Comparison of ENCODE assay signal across 8 cellular contexts in genomic region chr1:6359568-6360496, GRCh38. TPM values are rescaled to one million over a fixed set of nuclear protein-coding genes. Genes with fewer than 3 reads are reported as not detected.
A peak's percentile ranks its signal among the peaks of the same experiment; 100 is the strongest.
DNase-seq lines count a peak whose midpoint lies in the region; ATAC-seq and TF ChIP-seq lines count a peak whose summit lies in the region.

No MANE protein-coding gene starts in this region.

- H3K27me3 Mint-ChIP-seq in activated CD4-positive, alpha-beta T cell treated with anti-CD3 and anti-CD28 coated beads, Interleukin-2, amount 10 ng/mL, durations not matched to agents 7 days and 5 days, result no peaks in the 10 kb centered on the region
- H3K27me3 Mint-ChIP-seq in nephron (ENCODE audit: low read depth) (peaks cover 10% of the 10 kb centered on the region), type B pancreatic cell (no peaks in the 10 kb centered on the region)

- peak overlapping the region; percentile 68 for H3K27ac ChIP-seq in epithelial cell of prostate

- TF ChIP-seq CTCF in nephron (IDR thresholded peaks at IDR 0.05; ENCODE audit: unreplicated experiment in 3 of 3) (no peak), type B pancreatic cell (conservative IDR thresholded peaks at IDR 0.05) (no peak)

- peaks cover 12% of the 10 kb centered on the region for H3K36me3 Mint-ChIP-seq in activated CD4-positive, alpha-beta T cell treated with anti-CD3 and anti-CD28 coated beads, Interleukin-2, amount 10 ng/mL, durations not matched to agents 7 days and 5 days (ENCODE audit: low read depth)
- H3K36me3 Mint-ChIP-seq in nephron (ENCODE audit: low read depth) (peaks cover 5% of the 10 kb centered on the region), type B pancreatic cell (peaks cover 5% of the 10 kb centered on the region)

- peak; percentile 87 for ATAC-seq in GM21381 (IDR thresholded peaks at IDR 0.05; ENCODE audit: unreplicated experiment)

- peak overlapping the region; percentile 65 for H3K4me3 Mint-ChIP-seq in activated CD4-positive, alpha-beta T cell treated with anti-CD3 and anti-CD28 coated beads, Interleukin-2, amount 10 ng/mL, durations not matched to agents 7 days and 5 days
- H3K4me3 Mint-ChIP-seq in nephron (peak overlapping the region in 1 of 3 experiments; percentile 17), type B pancreatic cell (peak overlapping the region; percentile 49)

- no peaks in the 10 kb centered on the region for H3K9me3 Mint-ChIP-seq in activated CD4-positive, alpha-beta T cell treated with anti-CD3 and anti-CD28 coated beads, Interleukin-2, amount 10 ng/mL, durations not matched to agents 7 days and 5 days
- peaks cover 7% of the 10 kb centered on the region for H3K9me3 Mint-ChIP-seq in nephron
- no peaks in the 10 kb centered on the region for H3K9me3 Mint-ChIP-seq in type B pancreatic cell

- peaks cover 69% of the 10 kb centered on the region for H3K4me1 Mint-ChIP-seq in activated CD4-positive, alpha-beta T cell treated with anti-CD3 and anti-CD28 coated beads, Interleukin-2, amount 10 ng/mL, durations not matched to agents 7 days and 5 days
- H3K4me1 Mint-ChIP-seq in nephron, result peaks cover 28% of the 10 kb centered on the region
- H3K4me1 Mint-ChIP-seq in type B pancreatic cell (ENCODE audit: unreplicated experiment), result peaks cover 25% of the 10 kb centered on the region

- peak overlapping the region; percentile 96 for H3K27ac Mint-ChIP-seq in activated CD4-positive, alpha-beta T cell treated with anti-CD3 and anti-CD28 coated beads, Interleukin-2, amount 10 ng/mL, durations not matched to agents 7 days and 5 days
- H3K27ac Mint-ChIP-seq in nephron (peak overlapping the region; percentile 88 to 93 (median 89)), type B pancreatic cell (peak overlapping the region; percentile 80)

- CTCF ChIA-PET in activated CD4-positive, alpha-beta T cell treated with anti-CD3 and anti-CD28 coated beads, Interleukin-2, amount 10 ng/mL, durations not matched to agents 7 days and 5 days (lab: Charles Lee), result interaction anchor here (0.6 to 2.2 kb wide), 8 partner anchors 9 to 155 kb away, joined by 3 to 11 read pairs (median 4); no protein-coding TSS in a partner anchor

- DNase-seq in DMS 273 (lab: John Stamatoyannopoulos, UW; ENCODE audit: unreplicated experiment), result peak; percentile 83
- DNase-seq in HuH-7 (ENCODE audit: low spot score), result peak; percentile 81
- DNase-seq in activated CD4-positive, alpha-beta T cell treated with anti-CD3 and anti-CD28 coated beads, Interleukin-2, amount 10 ng/mL, durations not matched to agents 7 days and 5 days, result peak; percentile 83
- no peak for DNase-seq in epithelial cell of prostate (ENCODE audit: low read depth, low spot score)
- DNase-seq in type B pancreatic cell (ENCODE audit: extremely low spot score, unreplicated experiment), result no peak
- DNase-seq in amygdala (lab: John Stamatoyannopoulos, UW), result no peak

- POLR2A ChIA-PET in activated CD4-positive, alpha-beta T cell treated with anti-CD3 and anti-CD28 coated beads, Interleukin-2, amount 10 ng/mL, durations not matched to agents 7 days and 5 days (lab: Charles Lee), result interaction anchor here (1.4 kb wide), 1 partner anchor 34 kb away, joined by 3 read pairs; the partner anchor contains the start of gene ACOT7

RNA-seq across cellular contexts. Expression of gene ACOT7, which starts 33.7 kb away (rescaled TPM):
- 100 to 1,000 TPM; 101 TPM for total RNA-seq in activated CD4-positive, alpha-beta T cell treated with anti-CD3 and anti-CD28 coated beads, Interleukin-2, amount 10 ng/mL, durations not matched to agents 7 days and 5 days
- total RNA-seq in type B pancreatic cell (ENCODE audit: low replicate concordance), result 31.8 and 40.0 TPM in 2 replicates

RNA-seq across cellular contexts. Expression of gene HES2, which starts 59.9 kb away (rescaled TPM):
- under 1 TPM; 0.21 to 0.30 TPM for total RNA-seq in activated CD4-positive, alpha-beta T cell treated with anti-CD3 and anti-CD28 coated beads, Interleukin-2, amount 10 ng/mL, durations not matched to agents 7 days and 5 days
- 5.9 and 22.1 TPM in 2 replicates for total RNA-seq in type B pancreatic cell (ENCODE audit: low replicate concordance)

Comparison
In these comparisons a context has a peak if more than half of its experiments do, and no peak if none do; other contexts are left out.
1. DNase-seq: peak in DMS 273 (single experiment), HuH-7 (single experiment) and activated CD4-positive, alpha-beta T cell treated with anti-CD3 and anti-CD28 coated beads, Interleukin-2, amount 10 ng/mL, durations not matched to agents 7 days and 5 days (single experiment); none in epithelial cell of prostate (single experiment), type B pancreatic cell (single experiment) and amygdala (0 of 56).
2. Peak in every context shown above with its lines, with median percentiles within 50 percentile points of each other: H3K27ac Mint-ChIP-seq.